ENCODE assay signal across 29 cellular contexts in genomic region chr22:26380072-26380471, GRCh38.
"Had no signal": no experiment of that assay in that cellular context is flagged by ENCODE, and none has a peak within 500 bp of the region (broad histone marks: within the 10 kb centered on the region; RNA-seq: fewer than 3 reads in every experiment).

No MANE protein-coding gene starts in this region.

- FAIRE-seq: colon, endometrium, endothelial cell of umbilical vein, frontal cortex had no signal

- H3K4me3 ChIP-seq: colonic mucosa, coronary artery, dorsolateral prefrontal cortex, esophagus muscularis mucosa, esophagus squamous epithelium, gastrocnemius medialis, gastroesophageal sphincter, heart left ventricle, heart right ventricle had no signal

- DNase-seq: colonic mucosa; cortex of kidney; dermis blood vessel endothelial cell; dorsolateral prefrontal cortex; effector CD4-positive, alpha-beta T cell; effector CD8-positive, alpha-beta T cell; effector memory CD4-positive, alpha-beta T cell; effector memory CD8-positive, alpha-beta T cell; endodermal cell; erythroblast; esophagus squamous epithelium; foreskin fibroblast; foreskin keratinocyte; foreskin melanocyte; gastrocnemius medialis; glutamatergic neuron; head of caudate nucleus; heart left ventricle; heart right ventricle had no signal

- H3K9me3 Mint-ChIP-seq: dendritic cell treated with granulocyte-macrophage colony-stimulating factor and Interleukin-4, amounts not matched to agents 40 ng/mL and 50 ng/mL, for 4 days; endodermal cell had no signal

- H3K9me3 ChIP-seq: colonic mucosa, esophagus squamous epithelium, gastrocnemius medialis had no signal

- H3K27ac Mint-ChIP-seq: dendritic cell treated with granulocyte-macrophage colony-stimulating factor and Interleukin-4, amounts not matched to agents 40 ng/mL and 50 ng/mL, for 4 days; effector memory CD8-positive, alpha-beta T cell; endodermal cell had no signal

- H3K36me3 ChIP-seq: colonic mucosa, esophagus muscularis mucosa, esophagus squamous epithelium, gastrocnemius medialis, gastroesophageal sphincter, heart left ventricle, heart right ventricle had no signal

- H3K4me3 Mint-ChIP-seq: dendritic cell treated with granulocyte-macrophage colony-stimulating factor and Interleukin-4, amounts not matched to agents 40 ng/mL and 50 ng/mL, for 4 days; effector memory CD8-positive, alpha-beta T cell; endodermal cell had no signal

- H3K27me3 ChIP-seq: colonic mucosa had no signal

- H3K27ac ChIP-seq: colonic mucosa, coronary artery, dorsolateral prefrontal cortex, epithelial cell of prostate, esophagus muscularis mucosa, esophagus squamous epithelium, foreskin keratinocyte, gastrocnemius medialis, gastroesophageal sphincter, heart left ventricle, heart right ventricle had no signal

- H3K4me1 ChIP-seq: colonic mucosa, esophagus muscularis mucosa, esophagus squamous epithelium, foreskin keratinocyte, gastrocnemius medialis, gastroesophageal sphincter, heart left ventricle had no signal

- ATAC-seq: effector memory CD8-positive, alpha-beta T cell; esophagus mucosa; foreskin keratinocyte; gastrocnemius medialis; gastroesophageal sphincter; heart left ventricle; heart right ventricle had no signal
